In genomic region chr6:147930743-147931142, GRCh38 we compare ENCODE assay signal across 14 cellular contexts.
"Had no signal": no experiment of that assay in that cellular context is flagged by ENCODE, and none has a peak within 500 bp of the region (broad histone marks: within the 10 kb centered on the region; RNA-seq: fewer than 3 reads in every experiment).

No MANE protein-coding gene starts in this region.

- H3K4me1 Mint-ChIP-seq: activated CD8-positive, alpha-beta memory T cell treated with anti-CD3 and anti-CD28 coated beads, Interleukin-2, amount 10 ng/mL, durations not matched to agents 7 days and 5 days; activated naive CD8-positive, alpha-beta T cell treated with anti-CD3 and anti-CD28 coated beads for 36 hours; naive thymus-derived CD4-positive, alpha-beta T cell; stimulated activated effector memory CD8-positive, alpha-beta T cell treated with anti-CD3 and anti-CD28 coated beads, Interleukin-12 subunit alpha, Interleukin-12 subunit beta, amount 100 ng/mL, for 72 hours had no signal

- ATAC-seq: activated CD8-positive, alpha-beta memory T cell treated with anti-CD3 and anti-CD28 coated beads, Interleukin-2, amount 10 ng/mL, durations not matched to agents 7 days and 5 days; naive thymus-derived CD4-positive, alpha-beta T cell; right cardiac atrium; stimulated activated effector memory CD8-positive, alpha-beta T cell treated with anti-CD3 and anti-CD28 coated beads, Interleukin-12 subunit alpha, Interleukin-12 subunit beta, amount 100 ng/mL, for 72 hours had no signal

- H3K4me3 ChIP-seq: tibial nerve had no signal

- DNase-seq: activated CD4-positive, alpha-beta T cell treated with anti-CD3 and anti-CD28 coated beads, Interleukin-2, amount 50 U/mL, for 48 hours; activated CD4-positive, CD25-positive, alpha-beta regulatory T cell treated with anti-CD3 and anti-CD28 coated beads, Interleukin-2, amount 50 U/mL, for 72 hours; activated CD8-positive, alpha-beta memory T cell treated with anti-CD3 and anti-CD28 coated beads, Interleukin-2, amount 10 ng/mL, durations not matched to agents 7 days and 5 days; activated gamma-delta T cell; activated naive CD8-positive, alpha-beta T cell treated with anti-CD3 and anti-CD28 coated beads for 36 hours; activated T-cell treated with anti-CD3 and anti-CD28 coated beads, Interleukin-2, amount 50 U/mL, for 24 hours; brain microvascular endothelial cell; dermis blood vessel endothelial cell; naive thymus-derived CD4-positive, alpha-beta T cell; posterior cingulate gyrus; right cardiac atrium; T-helper 2 cell had no signal

- H3K36me3 ChIP-seq: brain microvascular endothelial cell, tibial nerve had no signal

- H3K27ac Mint-ChIP-seq: activated CD8-positive, alpha-beta memory T cell treated with anti-CD3 and anti-CD28 coated beads, Interleukin-2, amount 10 ng/mL, durations not matched to agents 7 days and 5 days; activated naive CD8-positive, alpha-beta T cell treated with anti-CD3 and anti-CD28 coated beads for 36 hours; activated T-cell treated with anti-CD3 and anti-CD28 coated beads, Interleukin-2, amount 50 U/mL, for 24 hours; naive thymus-derived CD4-positive, alpha-beta T cell; stimulated activated effector memory CD8-positive, alpha-beta T cell treated with anti-CD3 and anti-CD28 coated beads, Interleukin-12 subunit alpha, Interleukin-12 subunit beta, amount 100 ng/mL, for 72 hours had no signal

- H3K36me3 Mint-ChIP-seq: activated CD8-positive, alpha-beta memory T cell treated with anti-CD3 and anti-CD28 coated beads, Interleukin-2, amount 10 ng/mL, durations not matched to agents 7 days and 5 days; activated naive CD8-positive, alpha-beta T cell treated with anti-CD3 and anti-CD28 coated beads for 36 hours; naive thymus-derived CD4-positive, alpha-beta T cell; stimulated activated effector memory CD8-positive, alpha-beta T cell treated with anti-CD3 and anti-CD28 coated beads, Interleukin-12 subunit alpha, Interleukin-12 subunit beta, amount 100 ng/mL, for 72 hours had no signal

- H3K4me3 Mint-ChIP-seq: activated CD8-positive, alpha-beta memory T cell treated with anti-CD3 and anti-CD28 coated beads, Interleukin-2, amount 10 ng/mL, durations not matched to agents 7 days and 5 days; activated naive CD8-positive, alpha-beta T cell treated with anti-CD3 and anti-CD28 coated beads for 36 hours; activated T-cell treated with anti-CD3 and anti-CD28 coated beads, Interleukin-2, amount 50 U/mL, for 24 hours; naive thymus-derived CD4-positive, alpha-beta T cell; stimulated activated effector memory CD8-positive, alpha-beta T cell treated with anti-CD3 and anti-CD28 coated beads, Interleukin-12 subunit alpha, Interleukin-12 subunit beta, amount 100 ng/mL, for 72 hours had no signal

- H3K27me3 Mint-ChIP-seq: activated CD8-positive, alpha-beta memory T cell treated with anti-CD3 and anti-CD28 coated beads, Interleukin-2, amount 10 ng/mL, durations not matched to agents 7 days and 5 days; activated naive CD8-positive, alpha-beta T cell treated with anti-CD3 and anti-CD28 coated beads for 36 hours; activated T-cell treated with anti-CD3 and anti-CD28 coated beads, Interleukin-2, amount 50 U/mL, for 24 hours had no signal

- H3K27ac ChIP-seq: brain microvascular endothelial cell, tibial nerve had no signal

- H3K4me1 ChIP-seq: tibial nerve had no signal
